Comparison of ENCODE assay signal across 8 cellular contexts in genomic region chr4:169757575-169758184, GRCh38. TPM values are rescaled to one million over a fixed set of nuclear protein-coding genes. Genes with fewer than 3 reads are reported as not detected.
DNase-seq lines count a peak whose midpoint lies in the region; ATAC-seq, FAIRE-seq and TF ChIP-seq lines count a peak whose summit lies in the region.

Gene HPF1, minus strand, starts transcription at chr4:169757944. Its CDS starts 67 bp downstream, at chr4:169757877.

- H3K9ac ChIP-seq in astrocyte (ENCODE audit: low read length) (peak within 1 kb of the TSS; percentile 81), rectal smooth muscle tissue (ENCODE audit: low read length) (peak within 1 kb of the TSS; percentile 81)

- peaks cover 11% of the 10 kb centered on the region for H3K4me1 ChIP-seq in astrocyte (ENCODE audit: insufficient read depth, low read length)
- H3K4me1 ChIP-seq in right cardiac atrium (ENCODE audit: control insufficient read depth, insufficient read depth, low read length), result no peaks in the 10 kb centered on the region
- H3K4me1 ChIP-seq in rectal smooth muscle tissue (ENCODE audit: control insufficient read depth, insufficient read depth, low read length), result peaks cover 8% of the 10 kb centered on the region
- peaks cover 6 to 8% of the 10 kb centered on the region in 2 donors for H3K4me1 ChIP-seq in aorta (ENCODE audit: control insufficient read depth in 1 of 2, insufficient read depth in 2 of 2, low read length in 2 of 2)

- no peaks in the 10 kb centered on the region for H3K9me3 Mint-ChIP-seq in astrocyte (ENCODE audit: unreplicated experiment)

- no peak for TF ChIP-seq CTCF in astrocyte (IDR thresholded peaks at IDR 0.05; ENCODE audit: insufficient read depth, low read depth, low read length)

- peak within 1 kb of the TSS; percentile 94 for H3K4me2 ChIP-seq in astrocyte (ENCODE audit: low read length)

- under 1% methylated on average over 46 of the region's 46 CpGs for WGBS in right cardiac atrium
- 0% methylated on average over 44 to 46 of the region's 46 CpGs for WGBS in aorta, 2 donors

- no peaks in the 10 kb centered on the region for H3K36me3 Mint-ChIP-seq in astrocyte (ENCODE audit: low read depth, unreplicated experiment)

- H3K27ac Mint-ChIP-seq in astrocyte (ENCODE audit: unreplicated experiment), result peak within 1 kb of the TSS; percentile 61

- peak within 1 kb of the TSS; percentile 49 for H3K27ac ChIP-seq in astrocyte (ENCODE audit: low read depth, low read length)
- no peak within 1 kb of the TSS for H3K27ac ChIP-seq in right cardiac atrium (ENCODE audit: low read length)
- peak within 1 kb of the TSS; percentile 19 for H3K27ac ChIP-seq in rectal smooth muscle tissue (ENCODE audit: low read depth, low read length)
- peak within 1 kb of the TSS in 1 of 2 donors; percentile 14 for H3K27ac ChIP-seq in aorta (ENCODE audit: low read depth in 1 of 2, low read length in 2 of 2)

- no peaks in the 10 kb centered on the region for H3K9me3 ChIP-seq in astrocyte (ENCODE audit: insufficient read depth, low read depth, low read length)
- no peaks in the 10 kb centered on the region for H3K9me3 ChIP-seq in right cardiac atrium (ENCODE audit: control insufficient read depth, low read length)
- no peaks in the 10 kb centered on the region for H3K9me3 ChIP-seq in aorta (ENCODE audit: control insufficient read depth, low read length)

- H3K79me2 ChIP-seq in astrocyte (ENCODE audit: insufficient read depth, low read length), result peaks cover 22% of the 10 kb centered on the region

- intact Hi-C loops in right cardiac atrium (cut with DNase I) (no loop called here), aorta (cut with DNase I) (loop anchor here (10.0 kb wide), 2 partner anchors 133 to 143 kb away; partner anchors contain the start of genes CLCN3 (in 1 of the 2) and NEK1 (in 1 of the 2))

- DNase-seq in NCI-H187 treated with DMSO at 0.1 percent for 48 hours (lab: John Stamatoyannopoulos, UW) (peak; percentile 39), T-helper 22 cell (ENCODE audit: low read depth) (peak; percentile 86), astrocyte (ENCODE audit: low read depth) (peak; percentile 59), right cardiac atrium (peak; percentile 94 to 98 (median 97)), aorta (peak; percentile 95 to 98)

- peak within 1 kb of the TSS; percentile 94 for H3K4me3 Mint-ChIP-seq in astrocyte (ENCODE audit: unreplicated experiment)

- no peak for FAIRE-seq in astrocyte (lab: Jason Lieb, UNC)

- H3K4me3 ChIP-seq in astrocyte (ENCODE audit: insufficient read depth, low read depth, low read length), result peak within 1 kb of the TSS; percentile 96
- H3K4me3 ChIP-seq in right cardiac atrium (ENCODE audit: low read length), result peak within 1 kb of the TSS; percentile 93
- peak within 1 kb of the TSS; percentile 85 for H3K4me3 ChIP-seq in rectal smooth muscle tissue (ENCODE audit: low read length)
- peak within 1 kb of the TSS; percentile 58 to 99 for H3K4me3 ChIP-seq in aorta (ENCODE audit: low read length in 2 of 2)

- no peaks in the 10 kb centered on the region for H3K27me3 Mint-ChIP-seq in astrocyte (ENCODE audit: low read depth, unreplicated experiment)

- H3K27me3 ChIP-seq in astrocyte (ENCODE audit: insufficient read depth, low read length), result no peaks in the 10 kb centered on the region
- no peaks in the 10 kb centered on the region for H3K27me3 ChIP-seq in right cardiac atrium (ENCODE audit: control insufficient read depth, insufficient read depth)
- H3K27me3 ChIP-seq in rectal smooth muscle tissue (ENCODE audit: control insufficient read depth, insufficient read depth, low read length), result no peaks in the 10 kb centered on the region
- H3K27me3 ChIP-seq in aorta (ENCODE audit: control insufficient read depth in 1 of 2, insufficient read depth in 2 of 2, low read length in 1 of 2), result no peaks in the 10 kb centered on the region

- H3K4me1 Mint-ChIP-seq in astrocyte (ENCODE audit: low read depth, unreplicated experiment), result peaks cover 6% of the 10 kb centered on the region

- peaks cover 8% of the 10 kb centered on the region for H4K20me1 ChIP-seq in astrocyte (ENCODE audit: insufficient read depth, low read length)

- no peaks in the 10 kb centered on the region for H3K36me3 ChIP-seq in astrocyte (ENCODE audit: insufficient read depth, low read length)
- H3K36me3 ChIP-seq in rectal smooth muscle tissue (ENCODE audit: control insufficient read depth, insufficient read depth, low read length), result no peaks in the 10 kb centered on the region
- H3K36me3 ChIP-seq in aorta (ENCODE audit: control insufficient read depth in 1 of 2, insufficient read depth in 2 of 2, low read length in 1 of 2), result no peaks in the 10 kb centered on the region

- peak; percentile 94 for ATAC-seq in GM18502 (IDR thresholded peaks at IDR 0.05; ENCODE audit: poor library complexity, unreplicated experiment)
- ATAC-seq in HG02943 (IDR thresholded peaks at IDR 0.05; ENCODE audit: low read depth, unreplicated experiment), result peak; percentile 95
- peak; percentile 98 to 99 for ATAC-seq in right cardiac atrium
- peak; percentile 96 for ATAC-seq in aorta (ENCODE audit: low FRiP score)

- peak within 1 kb of the TSS; percentile 97 for H2AFZ ChIP-seq in astrocyte (ENCODE audit: low read depth, low read length)

RNA-seq across cellular contexts. Expression of gene HPF1, which starts in this region (rescaled TPM):
- total RNA-seq in astrocyte (17.6 and 19.7 TPM in 2 replicates), right cardiac atrium (10 to 100 TPM; 15.3 to 23.7 (median 16.6) TPM), aorta (10 to 100 TPM; 22.5 to 25.5 TPM)
- polyA plus RNA-seq in right cardiac atrium (27.2 TPM), aorta (10 to 100 TPM; 24.0 to 58.4 TPM)

Comparison
In these comparisons a context has a peak if more than half of its experiments do, and no peak if none do; other contexts are left out.
1. DNase-seq: peak in every context shown above with its lines; median percentile 97 in right cardiac atrium; 96 in aorta; 86 in T-helper 22 cell; 59 in astrocyte; 39 in NCI-H187 treated with DMSO at 0.1 percent for 48 hours.
2. intact Hi-C loops: an anchor here in aorta (10.0 kb wide); none called in right cardiac atrium.